8 cellular contexts compared by ENCODE assay signal in genomic region chr1:236281286-236282158, GRCh38. TPM values are rescaled to one million over a fixed set of nuclear protein-coding genes. Genes with fewer than 3 reads are reported as not detected.
DNase-seq lines count a peak whose midpoint lies in the region; ATAC-seq and TF ChIP-seq lines count a peak whose summit lies in the region.

Gene ERO1B (minus strand): TSS chr1:236281958. CDS start chr1:236281783, 175 bp downstream.

- peak within 1 kb of the TSS; percentile 86 for H3K27ac Mint-ChIP-seq in activated CD4-positive, alpha-beta T cell treated with anti-CD3 and anti-CD28 coated beads, Interleukin-2, amount 10 ng/mL, durations not matched to agents 7 days and 5 days

- no peaks in the 10 kb centered on the region for H3K27me3 Mint-ChIP-seq in activated CD4-positive, alpha-beta T cell treated with anti-CD3 and anti-CD28 coated beads, Interleukin-2, amount 10 ng/mL, durations not matched to agents 7 days and 5 days

- H3K36me3 ChIP-seq in left lung, result no peaks in the 10 kb centered on the region

- H3K4me3 Mint-ChIP-seq in activated CD4-positive, alpha-beta T cell treated with anti-CD3 and anti-CD28 coated beads, Interleukin-2, amount 10 ng/mL, durations not matched to agents 7 days and 5 days, result peak within 1 kb of the TSS; percentile 84

- peaks cover 3% of the 10 kb centered on the region for H3K36me3 Mint-ChIP-seq in activated CD4-positive, alpha-beta T cell treated with anti-CD3 and anti-CD28 coated beads, Interleukin-2, amount 10 ng/mL, durations not matched to agents 7 days and 5 days (ENCODE audit: low read depth)

- H3K4me3 ChIP-seq in left lung, result peak within 1 kb of the TSS; percentile 85 to 97

- peaks cover 40% of the 10 kb centered on the region for H3K4me1 Mint-ChIP-seq in activated CD4-positive, alpha-beta T cell treated with anti-CD3 and anti-CD28 coated beads, Interleukin-2, amount 10 ng/mL, durations not matched to agents 7 days and 5 days

- intact Hi-C loops in left lung (cut with DNase I), result no loop called here

- H3K9me3 Mint-ChIP-seq in activated CD4-positive, alpha-beta T cell treated with anti-CD3 and anti-CD28 coated beads, Interleukin-2, amount 10 ng/mL, durations not matched to agents 7 days and 5 days, result peaks cover 4% of the 10 kb centered on the region

- ATAC-seq in GM19328 (IDR thresholded peaks at IDR 0.05; ENCODE audit: unreplicated experiment) (peak; percentile 87), HG03469 (IDR thresholded peaks at IDR 0.05; ENCODE audit: unreplicated experiment) (peak; percentile 75), left lung (peak; percentile 100)

- H3K9me3 ChIP-seq in left lung, result no peaks in the 10 kb centered on the region

- H3K27ac ChIP-seq in C4-2B (peak within 1 kb of the TSS; percentile 33), left lung (peak within 1 kb of the TSS; percentile 46 to 75)

- POLR2A ChIA-PET in activated CD4-positive, alpha-beta T cell treated with anti-CD3 and anti-CD28 coated beads, Interleukin-2, amount 10 ng/mL, durations not matched to agents 7 days and 5 days (lab: Charles Lee), result no interaction called here

- TF ChIP-seq CTCF in C4-2B (conservative IDR thresholded peaks at IDR 0.05) (no peak), left lung (IDR thresholded peaks at IDR 0.05) (no peak)

- CTCF ChIA-PET in activated CD4-positive, alpha-beta T cell treated with anti-CD3 and anti-CD28 coated beads, Interleukin-2, amount 10 ng/mL, durations not matched to agents 7 days and 5 days (lab: Charles Lee), result interaction anchor here (0.6 to 1.3 kb wide), 3 partner anchors 101 to 241 kb away, joined by 3 read pairs; no protein-coding TSS in a partner anchor

- H3K4me1 ChIP-seq in left lung, result peaks cover 0 to 22% of the 10 kb centered on the region in 2 donors

- H3K27me3 ChIP-seq in left lung, result peaks cover 0 to 4% of the 10 kb centered on the region in 2 donors

- DNase-seq in NCI-H526 (lab: John Stamatoyannopoulos, UW) (peak; percentile 78 to 93), dedifferentiated amniotic fluid mesenchymal stem cell (ENCODE audit: extremely low spot score) (peak; percentile 94), left lung (peak; percentile 98 to 100)
- DNase-seq in activated CD4-positive, alpha-beta T cell treated with anti-CD3 and anti-CD28 coated beads, Interleukin-2, amount 10 ng/mL, durations not matched to agents 7 days and 5 days, result peak; percentile 96
- peak; percentile 96 for DNase-seq in stimulated activated CD4-positive, alpha-beta T cell treated with anti-CD3 and anti-CD28 coated beads, Interleukin-2, amount 100 ng/mL, for 4 hours (ENCODE audit: low read depth)

RNA-seq across cellular contexts. Expression of gene ERO1B, which starts in this region (rescaled TPM):
- 1 to 10 TPM; 2.5 to 2.6 TPM for total RNA-seq in activated CD4-positive, alpha-beta T cell treated with anti-CD3 and anti-CD28 coated beads, Interleukin-2, amount 10 ng/mL, durations not matched to agents 7 days and 5 days
- 1 to 10 TPM; 5.8 to 8.3 TPM for total RNA-seq in left lung

Comparison
In these comparisons a context has a peak if more than half of its experiments do, and no peak if none do; other contexts are left out.
1. Peak in every context shown above with its lines: DNase-seq, ATAC-seq, H3K4me3 ChIP-seq and H3K27ac ChIP-seq.